Comparison of ENCODE assay signal across 8 cellular contexts in the genomic region with DNA sequence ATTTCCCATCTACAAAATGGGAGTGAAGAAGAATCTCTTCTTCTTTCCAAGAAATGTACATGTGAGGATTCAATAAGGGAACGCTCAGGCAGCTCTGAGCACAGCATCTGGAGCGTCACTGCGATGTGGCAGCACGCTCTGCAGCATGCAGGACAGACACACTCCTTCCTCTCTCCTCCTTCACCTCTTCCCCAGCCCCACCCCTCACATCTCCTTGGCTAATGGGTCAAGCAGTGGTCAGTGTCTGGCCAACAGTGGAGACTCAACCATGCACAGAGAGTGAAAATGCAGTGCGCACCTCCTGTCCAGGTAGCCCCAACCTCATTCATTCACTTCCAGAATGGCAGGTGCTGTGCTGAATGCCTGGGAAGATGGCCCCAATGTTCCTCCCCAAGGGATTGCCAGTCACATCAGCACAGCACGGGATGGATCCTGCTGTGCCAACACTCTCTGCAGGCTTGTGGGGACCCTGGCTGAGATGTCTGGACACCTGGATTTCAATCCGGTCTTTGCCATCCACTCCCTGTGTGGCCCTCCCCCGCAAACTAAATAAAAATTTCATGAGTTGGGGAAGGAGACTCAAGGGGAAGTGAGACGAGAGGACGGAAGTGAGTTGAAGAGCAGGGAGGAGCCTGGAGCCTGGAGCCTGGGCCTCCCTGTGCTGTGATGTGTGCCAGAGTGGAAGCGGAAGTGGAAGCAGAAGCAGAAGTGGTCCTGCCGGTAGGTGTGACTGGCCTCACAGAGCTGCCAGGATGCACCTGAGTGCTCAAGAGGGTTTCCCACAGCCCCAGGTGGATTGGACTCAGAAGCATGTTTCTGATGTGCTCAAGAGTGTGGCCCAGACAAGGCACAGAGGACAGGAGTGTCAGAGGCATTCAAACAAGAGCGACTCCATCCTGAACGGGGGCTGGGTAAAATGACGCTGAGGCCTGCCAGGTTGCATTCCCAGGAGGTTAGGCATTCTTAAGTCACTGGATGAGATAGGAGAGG.
DNase-seq lines count a peak whose midpoint lies in the region; ATAC-seq and TF ChIP-seq lines count a peak whose summit lies in the region.

No MANE protein-coding gene starts in this region.

- no peak overlapping the region for H3K23ac ChIP-seq in mesendoderm (ENCODE audit: low read length)

- no peak overlapping the region for H2BK5ac ChIP-seq in mesendoderm (ENCODE audit: low read length)

- H3K9ac ChIP-seq in mesendoderm (ENCODE audit: low read length): no peak overlapping the region
- H3K9ac ChIP-seq in SK-N-SH: no peak overlapping the region

- no peak overlapping the region for H3K18ac ChIP-seq in mesendoderm (ENCODE audit: low read length)

- no peaks in the 10 kb centered on the region for H3K79me1 ChIP-seq in mesendoderm (ENCODE audit: low read length)

- H3K4me2 ChIP-seq in mesendoderm (ENCODE audit: low read length) (no peak overlapping the region), SK-N-SH (no peak overlapping the region)

- no peaks in the 10 kb centered on the region for H3K36me3 ChIP-seq in mesendoderm (ENCODE audit: control insufficient read depth, insufficient read depth, low read length)
- peaks cover 0 to 7% of the 10 kb centered on the region in 2 experiments for H3K36me3 ChIP-seq in SK-N-SH (replicated peaks in 1 of 2; ENCODE audit: control insufficient read depth in 1 of 2, insufficient read depth in 2 of 2, low read length in 1 of 2)

- H4K8ac ChIP-seq in mesendoderm (ENCODE audit: low read depth, low read length): no peak overlapping the region

- TF ChIP-seq EP300 in SK-N-SH (IDR thresholded peaks at IDR 0.05; ENCODE audit: borderline replicate concordance in 1 of 2, low read depth in 1 of 2, low read length in 1 of 2): no peak

- DNase-seq in SIG-M5 treated with dmso at 0.1 percent for 504 hours (lab: John Stamatoyannopoulos, UW; ENCODE audit: unreplicated experiment) (peak; percentile 95), mesendoderm (peak; percentile 86), SK-N-SH (no peak), NCI-H1105 (lab: John Stamatoyannopoulos, UW) (no peak), NCI-H1436 (lab: John Stamatoyannopoulos, UW) (no peak), NCI-H1092 (lab: John Stamatoyannopoulos, UW) (no peak)

- CTCF ChIA-PET in SK-N-SH (lab: Yijun Ruan, JAX): no interaction called here

- H3K9me3 ChIP-seq in SK-N-SH: peaks cover 17% of the 10 kb centered on the region

- no peak overlapping the region for H4K5ac ChIP-seq in mesendoderm (ENCODE audit: low read length)

- peaks cover 11% of the 10 kb centered on the region for H3F3A ChIP-seq in SK-N-SH (replicated peaks; ENCODE audit: insufficient read depth)

- no peaks in the 10 kb centered on the region for H3K27me3 ChIP-seq in mesendoderm (ENCODE audit: insufficient read depth, low read length, poor library complexity)
- no peaks in the 10 kb centered on the region for H3K27me3 ChIP-seq in SK-N-SH (ENCODE audit: insufficient read depth)

- H2AK5ac ChIP-seq in mesendoderm (ENCODE audit: low read length): no peak overlapping the region

- H3K4ac ChIP-seq in mesendoderm (ENCODE audit: low read depth, low read length): no peak overlapping the region

- no peak for TF ChIP-seq CTCF in SK-N-SH (IDR thresholded peaks at IDR 0.05)

- H3K9me2 ChIP-seq in SK-N-SH: no peaks in the 10 kb centered on the region

- POLR2A ChIA-PET in SK-N-SH (lab: Yijun Ruan, JAX): no interaction called here

- H3K4me3 ChIP-seq in mesendoderm (ENCODE audit: low read length) (no peak overlapping the region), SK-N-SH (ENCODE audit: low read depth in 2 of 2, low read length in 1 of 2) (no peak overlapping the region)

- no CpG with 5 or more reads among the region's 15 CpGs for WGBS in mesendoderm (ENCODE audit: extremely low coverage, insufficient coverage, low lambda C conversion rate)
- WGBS in SK-N-SH (ENCODE audit: low lambda C conversion rate): 94% methylated on average over 15 of the region's 15 CpGs

- H2BK120ac ChIP-seq in mesendoderm (ENCODE audit: low read depth, low read length): no peak overlapping the region

- H3K27ac ChIP-seq in mesendoderm (ENCODE audit: low read depth, low read length): no peak overlapping the region
- no peak overlapping the region for H3K27ac ChIP-seq in SK-N-SH (ENCODE audit: low read depth in 2 of 2, low read length in 1 of 2)

- H3K4me1 ChIP-seq in mesendoderm (ENCODE audit: control insufficient read depth, low read depth, low read length) (peaks cover 2% of the 10 kb centered on the region), SK-N-SH (ENCODE audit: control insufficient read depth in 1 of 2, insufficient read depth in 2 of 2, low read depth in 1 of 2, low read length in 1 of 2) (no peaks in the 10 kb centered on the region; a peak in 1 of 4 replicates)

- H3K56ac ChIP-seq in mesendoderm (ENCODE audit: low read length): peak overlapping the region; percentile 6

- H3K79me2 ChIP-seq in mesendoderm (ENCODE audit: control insufficient read depth, insufficient read depth, low read length): no peaks in the 10 kb centered on the region
- H3K79me2 ChIP-seq in SK-N-SH (ENCODE audit: insufficient read depth): no peaks in the 10 kb centered on the region

- ATAC-seq in GM18517 (IDR thresholded peaks at IDR 0.05; ENCODE audit: unreplicated experiment) (peak; percentile 89), HG02870 (IDR thresholded peaks at IDR 0.05; ENCODE audit: unreplicated experiment) (peak; percentile 66)

- no peaks in the 10 kb centered on the region for H4K20me1 ChIP-seq in SK-N-SH (ENCODE audit: insufficient read depth)

- no peak overlapping the region for H2BK15ac ChIP-seq in mesendoderm (replicated peaks; ENCODE audit: low read depth)

- no peak for TF ChIP-seq RAD21 in SK-N-SH (IDR thresholded peaks at IDR 0.05; ENCODE audit: low read length)

- no peak overlapping the region for H2AFZ ChIP-seq in SK-N-SH (ENCODE audit: low read depth)

TF ChIP-seq in SK-N-SH, 30 proteins besides CTCF, POLR2A, EP300 and RAD21:
- no peak for TF ChIP-seq SMC3 (IDR thresholded peaks at IDR 0.05; ENCODE audit: low read depth, low read length)
- TF ChIP-seq POLR2AphosphoS5 (IDR thresholded peaks at IDR 0.05; ENCODE audit: low read depth, low read length): no peak
- no peak for TF ChIP-seq YY1 (IDR thresholded peaks at IDR 0.05; ENCODE audit: low read depth)
- no peak for TF ChIP-seq TEAD4 (IDR thresholded peaks at IDR 0.05; ENCODE audit: borderline replicate concordance, insufficient read depth)
- no peak for TF ChIP-seq ELF1 (IDR thresholded peaks at IDR 0.05)
- TF ChIP-seq RFX5 (IDR thresholded peaks at IDR 0.05; ENCODE audit: low read length): no peak
- TF ChIP-seq, protein P1, sequence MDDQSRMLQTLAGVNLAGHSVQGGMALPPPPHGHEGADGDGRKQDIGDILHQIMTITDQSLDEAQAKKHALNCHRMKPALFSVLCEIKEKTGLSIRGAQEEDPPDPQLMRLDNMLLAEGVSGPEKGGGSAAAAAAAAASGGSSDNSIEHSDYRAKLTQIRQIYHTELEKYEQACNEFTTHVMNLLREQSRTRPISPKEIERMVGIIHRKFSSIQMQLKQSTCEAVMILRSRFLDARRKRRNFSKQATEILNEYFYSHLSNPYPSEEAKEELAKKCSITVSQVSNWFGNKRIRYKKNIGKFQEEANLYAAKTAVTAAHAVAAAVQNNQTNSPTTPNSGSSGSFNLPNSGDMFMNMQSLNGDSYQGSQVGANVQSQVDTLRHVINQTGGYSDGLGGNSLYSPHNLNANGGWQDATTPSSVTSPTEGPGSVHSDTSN (IDR thresholded peaks at IDR 0.05): no peak
- TF ChIP-seq FOXJ3 (CRISPR knock-in tag; IDR thresholded peaks at IDR 0.05): no peak
- TF ChIP-seq RCOR1 (IDR thresholded peaks at IDR 0.05; ENCODE audit: low read length): no peak
- TF ChIP-seq, protein P2, sequence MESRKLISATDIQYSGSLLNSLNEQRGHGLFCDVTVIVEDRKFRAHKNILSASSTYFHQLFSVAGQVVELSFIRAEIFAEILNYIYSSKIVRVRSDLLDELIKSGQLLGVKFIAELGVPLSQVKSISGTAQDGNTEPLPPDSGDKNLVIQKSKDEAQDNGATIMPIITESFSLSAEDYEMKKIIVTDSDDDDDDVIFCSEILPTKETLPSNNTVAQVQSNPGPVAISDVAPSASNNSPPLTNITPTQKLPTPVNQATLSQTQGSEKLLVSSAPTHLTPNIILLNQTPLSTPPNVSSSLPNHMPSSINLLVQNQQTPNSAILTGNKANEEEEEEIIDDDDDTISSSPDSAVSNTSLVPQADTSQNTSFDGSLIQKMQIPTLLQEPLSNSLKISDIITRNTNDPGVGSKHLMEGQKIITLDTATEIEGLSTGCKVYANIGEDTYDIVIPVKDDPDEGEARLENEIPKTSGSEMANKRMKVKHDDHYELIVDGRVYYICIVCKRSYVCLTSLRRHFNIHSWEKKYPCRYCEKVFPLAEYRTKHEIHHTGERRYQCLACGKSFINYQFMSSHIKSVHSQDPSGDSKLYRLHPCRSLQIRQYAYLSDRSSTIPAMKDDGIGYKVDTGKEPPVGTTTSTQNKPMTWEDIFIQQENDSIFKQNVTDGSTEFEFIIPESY (IDR thresholded peaks at IDR 0.05; ENCODE audit: borderline replicate concordance, low read depth): no peak
- TF ChIP-seq, protein P3, sequence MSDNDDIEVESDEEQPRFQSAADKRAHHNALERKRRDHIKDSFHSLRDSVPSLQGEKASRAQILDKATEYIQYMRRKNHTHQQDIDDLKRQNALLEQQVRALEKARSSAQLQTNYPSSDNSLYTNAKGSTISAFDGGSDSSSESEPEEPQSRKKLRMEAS (IDR thresholded peaks at IDR 0.05; ENCODE audit: low read depth): no peak
- TF ChIP-seq, protein P4, sequence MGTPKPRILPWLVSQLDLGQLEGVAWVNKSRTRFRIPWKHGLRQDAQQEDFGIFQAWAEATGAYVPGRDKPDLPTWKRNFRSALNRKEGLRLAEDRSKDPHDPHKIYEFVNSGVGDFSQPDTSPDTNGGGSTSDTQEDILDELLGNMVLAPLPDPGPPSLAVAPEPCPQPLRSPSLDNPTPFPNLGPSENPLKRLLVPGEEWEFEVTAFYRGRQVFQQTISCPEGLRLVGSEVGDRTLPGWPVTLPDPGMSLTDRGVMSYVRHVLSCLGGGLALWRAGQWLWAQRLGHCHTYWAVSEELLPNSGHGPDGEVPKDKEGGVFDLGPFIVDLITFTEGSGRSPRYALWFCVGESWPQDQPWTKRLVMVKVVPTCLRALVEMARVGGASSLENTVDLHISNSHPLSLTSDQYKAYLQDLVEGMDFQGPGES (IDR thresholded peaks at IDR 0.05; ENCODE audit: low read depth, low read length): no peak

Comparison
In these comparisons a context has a peak if more than half of its experiments do, and no peak if none do; other contexts are left out.
1. DNase-seq: peak in SIG-M5 treated with dmso at 0.1 percent for 504 hours (single experiment) and mesendoderm (single experiment); none in SK-N-SH (single experiment), NCI-H1105 (single experiment), NCI-H1436 (single experiment) and NCI-H1092 (single experiment).